In genomic region chr2:101771226-101771906, GRCh38 we compare ENCODE assay signal across 14 cellular contexts.
DNase-seq lines count a peak whose midpoint lies in the region; ATAC-seq, FAIRE-seq and TF ChIP-seq lines count a peak whose summit lies in the region.
"Had no signal": no experiment of that assay in that cellular context is flagged by ENCODE, and none has a peak within 500 bp of the region (broad histone marks: within the 10 kb centered on the region; RNA-seq: fewer than 3 reads in every experiment).

No MANE protein-coding gene starts in this region.

- no peak overlapping the region for H3K4me3 ChIP-seq in GM23338
- H3K4me3 ChIP-seq in esophagus muscularis mucosa: no peak overlapping the region
- no peak overlapping the region for H3K4me3 ChIP-seq in osteoblast (ENCODE audit: insufficient read depth, low read length)
- H3K4me3 ChIP-seq: colonic mucosa, SK-N-MC, testis had no signal

- H3F3A ChIP-seq in GM23338 (replicated peaks; ENCODE audit: low read depth): no peaks in the 10 kb centered on the region

- H3K27me3 Mint-ChIP-seq in GM23338 (ENCODE audit: insufficient read depth, low read depth, poor library complexity) (no peaks in the 10 kb centered on the region), T-cell (no peaks in the 10 kb centered on the region)
- H3K27me3 Mint-ChIP-seq: activated CD4-positive, alpha-beta memory T cell treated with anti-CD3 and anti-CD28 coated beads for 36 hours had no signal

- H3K36me3 ChIP-seq in GM23338 (ENCODE audit: insufficient read depth) (no peaks in the 10 kb centered on the region), esophagus muscularis mucosa (no peaks in the 10 kb centered on the region), osteoblast (ENCODE audit: insufficient read depth, low read length) (no peaks in the 10 kb centered on the region)
- H3K36me3 ChIP-seq: colonic mucosa had no signal

- ATAC-seq in GM23338: no peak
- ATAC-seq in T-cell (replicated peaks in 1 of 4): peak in 1 of 4 experiments; percentile 51

- CTCF ChIA-PET in T-cell (lab: Charles Lee): interaction anchor here (0.6 to 2.1 kb wide), 2 partner anchors 9 to 110 kb away, joined by 5 to 6 read pairs; no protein-coding TSS in a partner anchor

- DNase-seq in GM23338 (ENCODE audit: low spot score): no peak
- no peak for DNase-seq in T-cell
- DNase-seq in esophagus muscularis mucosa (ENCODE audit: extremely low spot score): peak; percentile 55
- no peak for DNase-seq in osteoblast (ENCODE audit: insufficient read length, low spot score, missing footprints)
- no peak for DNase-seq in amniotic stem cell (lab: John Stamatoyannopoulos, UW)
- DNase-seq in GM12892 (ENCODE audit: insufficient read length): no peak
- DNase-seq in mesenteric fat pad (ENCODE audit: low spot score): no peak
- DNase-seq: activated T-cell treated with anti-CD3 and anti-CD28 coated beads, Interleukin-2, amount 50 U/mL, for 48 hours; NCI-H187 treated with DMSO at 0.1 percent for 48 hours; testis had no signal

- WGBS in esophagus muscularis mucosa: 81% methylated on average over 5 of the region's 5 CpGs

- H3K4me2 ChIP-seq in GM23338 (peak overlapping the region; percentile 42; the same call in 1 of the 2 replicates), osteoblast (ENCODE audit: insufficient read depth, low read length) (no peak overlapping the region)

- peaks cover 87% of the 10 kb centered on the region for H3K4me1 ChIP-seq in GM23338 (ENCODE audit: insufficient read depth)
- peaks cover 80 to 91% (median 83%) of the 10 kb centered on the region in 4 donors for H3K4me1 ChIP-seq in esophagus muscularis mucosa
- peaks cover 53% of the 10 kb centered on the region for H3K4me1 ChIP-seq in osteoblast (ENCODE audit: insufficient read depth, low read length)
- H3K4me1 ChIP-seq: colonic mucosa had no signal

- H3K27me3 ChIP-seq in GM23338 (ENCODE audit: insufficient read depth): no peaks in the 10 kb centered on the region
- H3K27me3 ChIP-seq in esophagus muscularis mucosa: no peaks in the 10 kb centered on the region
- H3K27me3 ChIP-seq in osteoblast (ENCODE audit: insufficient read depth, low read length): no peaks in the 10 kb centered on the region
- H3K27me3 ChIP-seq: colonic mucosa, testis had no signal

- no peak for TF ChIP-seq EP300 in esophagus muscularis mucosa (IDR thresholded peaks at IDR 0.05)

- no peak for TF ChIP-seq POLR2A in esophagus muscularis mucosa (IDR thresholded peaks at IDR 0.05; ENCODE audit: low read depth)
- no peak for TF ChIP-seq POLR2A in GM12892 (IDR thresholded peaks at IDR 0.05; ENCODE audit: low read depth, low read length)

- H3K27ac ChIP-seq in GM23338 (ENCODE audit: low read depth) (no peak overlapping the region), esophagus muscularis mucosa (replicated peaks in 1 of 4) (no peak overlapping the region), osteoblast (ENCODE audit: low read depth, low read length) (peak overlapping the region; percentile 12)
- H3K27ac ChIP-seq: colonic mucosa, SK-N-MC, testis had no signal

- TF ChIP-seq CTCF in GM23338 (conservative IDR thresholded peaks at IDR 0.05; ENCODE audit: low read depth in 2 of 2): no peak
- TF ChIP-seq CTCF in esophagus muscularis mucosa (IDR thresholded peaks at IDR 0.05): no peak
- no peak for TF ChIP-seq CTCF in osteoblast (IDR thresholded peaks at IDR 0.05; ENCODE audit: extremely low read depth, low read depth, low read length)

- intact Hi-C loops in esophagus muscularis mucosa (cut with DNase I): no loop called here

- H3K4me3 Mint-ChIP-seq in GM23338: peak overlapping the region; percentile 31; the same call in 1 of the 3 replicates
- peak overlapping the region in 1 of 3 donors; percentile 51 for H3K4me3 Mint-ChIP-seq in T-cell
- H3K4me3 Mint-ChIP-seq: activated CD4-positive, alpha-beta memory T cell treated with anti-CD3 and anti-CD28 coated beads for 36 hours had no signal

- H3K27ac Mint-ChIP-seq in GM23338 (peak overlapping the region; percentile 27; the same call in 1 of the 2 replicates), T-cell (peak overlapping the region; percentile 9 to 31)
- H3K27ac Mint-ChIP-seq: activated CD4-positive, alpha-beta memory T cell treated with anti-CD3 and anti-CD28 coated beads for 36 hours had no signal

- peaks cover 85% of the 10 kb centered on the region for H3K4me1 Mint-ChIP-seq in GM23338
- peaks cover 89 to 93% (median 92%) of the 10 kb centered on the region in 3 donors for H3K4me1 Mint-ChIP-seq in T-cell

- no peak overlapping the region for H2AFZ ChIP-seq in GM23338
- no peak overlapping the region for H2AFZ ChIP-seq in osteoblast (ENCODE audit: low read length)

- H3K79me2 ChIP-seq in GM23338 (replicated peaks; ENCODE audit: insufficient read depth) (peaks cover 98% of the 10 kb centered on the region), osteoblast (ENCODE audit: insufficient read depth, low read length) (peaks cover 99% of the 10 kb centered on the region)

- FAIRE-seq in GM12892 (lab: Jason Lieb, UNC): no peak
- FAIRE-seq: TTC549 had no signal

- H3K9me3 ChIP-seq in esophagus muscularis mucosa (no peaks in the 10 kb centered on the region), osteoblast (ENCODE audit: low read depth, low read length) (no peaks in the 10 kb centered on the region)
- H3K9me3 ChIP-seq: colonic mucosa, testis had no signal

- peaks cover 14% of the 10 kb centered on the region for H4K20me1 ChIP-seq in GM23338 (replicated peaks; ENCODE audit: insufficient read depth)
- peaks cover 76% of the 10 kb centered on the region for H4K20me1 ChIP-seq in osteoblast (ENCODE audit: insufficient read depth, low read length)

- no peaks in the 10 kb centered on the region for H3K9me3 Mint-ChIP-seq in GM23338
- H3K9me3 Mint-ChIP-seq in T-cell: no peaks in the 10 kb centered on the region
- H3K9me3 Mint-ChIP-seq: activated CD4-positive, alpha-beta memory T cell treated with anti-CD3 and anti-CD28 coated beads for 36 hours had no signal

- POLR2A ChIA-PET in T-cell (lab: Charles Lee): interaction anchor here in 1 of 2 donors (0.5 kb wide), 1 partner anchor 18 kb away, joined by 5 read pairs; no protein-coding TSS in a partner anchor

- no peaks in the 10 kb centered on the region for H3K9me2 ChIP-seq in GM23338 (ENCODE audit: insufficient read depth)

- no peaks in the 10 kb centered on the region for H3K36me3 Mint-ChIP-seq in GM23338 (ENCODE audit: low read depth)
- H3K36me3 Mint-ChIP-seq in T-cell: no peaks in the 10 kb centered on the region
- H3K36me3 Mint-ChIP-seq: activated CD4-positive, alpha-beta memory T cell treated with anti-CD3 and anti-CD28 coated beads for 36 hours had no signal

TF ChIP-seq in GM23338, 12 proteins besides CTCF, POLR2A, EP300 and RAD21 (continues in another document):
- TF ChIP-seq ETS1 (IDR thresholded peaks at IDR 0.05) (no peak), NANOG (IDR thresholded peaks at IDR 0.05; ENCODE audit: borderline replicate concordance) (no peak), ZNF331 (CRISPR knock-in tag; IDR thresholded peaks at IDR 0.05; ENCODE audit: low read depth) (no peak), STAT1 (IDR thresholded peaks at IDR 0.05; ENCODE audit: unreplicated experiment) (no peak), EZH2 (IDR thresholded peaks at IDR 0.05; ENCODE audit: low read depth, unreplicated experiment) (no peak), ZNF114 (CRISPR knock-in tag; IDR thresholded peaks at IDR 0.05) (no peak), JUNB (IDR thresholded peaks at IDR 0.05; ENCODE audit: unreplicated experiment) (no peak), REST (IDR thresholded peaks at IDR 0.05; ENCODE audit: unreplicated experiment) (no peak), CREB1 (CRISPR knock-in tag; IDR thresholded peaks at IDR 0.05; ENCODE audit: low read depth) (no peak), POLR2AphosphoS5 (IDR thresholded peaks at IDR 0.05; ENCODE audit: low read depth) (no peak), EZH2phosphoT487 (IDR thresholded peaks at IDR 0.05; ENCODE audit: unreplicated experiment) (no peak)
